Comparison of ENCODE assay signal across 19 cellular contexts in genomic region chr7:100574362-100575205, GRCh38. TPM values are rescaled to one million over a fixed set of nuclear protein-coding genes. Genes with fewer than 3 reads are reported as not detected.
A peak's percentile ranks its signal among the peaks of the same experiment; 100 is the strongest.
DNase-seq lines count a peak whose midpoint lies in the region; ATAC-seq, FAIRE-seq and TF ChIP-seq lines count a peak whose summit lies in the region.
"Had no signal": no experiment of that assay in that cellular context is flagged by ENCODE, and none has a peak within 500 bp of the region (broad histone marks: within the 10 kb centered on the region; RNA-seq: fewer than 3 reads in every experiment).

No MANE protein-coding gene starts in this region.

- H3K36me3 ChIP-seq in right atrium auricular region = peaks cover 56% of the 10 kb centered on the region
- peaks cover 47% of the 10 kb centered on the region for H3K36me3 ChIP-seq in IMR-90 (ENCODE audit: control insufficient read depth, insufficient read depth, low read length)
- H3K36me3 ChIP-seq in endothelial cell of umbilical vein (ENCODE audit: control insufficient read depth in 2 of 2, extremely low read depth in 1 of 2, insufficient read depth in 2 of 2, low read length in 2 of 2) = peaks cover 6 to 35% of the 10 kb centered on the region in 2 experiments
- peaks cover 25 to 41% of the 10 kb centered on the region in 2 donors for H3K36me3 ChIP-seq in neuronal stem cell (replicated peaks in 1 of 2; ENCODE audit: control insufficient read depth in 2 of 2, insufficient read depth in 2 of 2, low read length in 2 of 2)

- H3K79me2 ChIP-seq in endothelial cell of umbilical vein (ENCODE audit: control insufficient read depth, insufficient read depth, low read length) = no peaks in the 10 kb centered on the region

- POLR2A ChIA-PET in IMR-90 (lab: Charles Lee; ENCODE audit: unreplicated experiment) = no interaction called here
- POLR2A ChIA-PET in endothelial cell of umbilical vein (lab: Charles Lee) = no interaction called here

- no peak overlapping the region for H2AK5ac ChIP-seq in IMR-90 (ENCODE audit: low read depth, low read length)
- no peak overlapping the region for H2AK5ac ChIP-seq in neuronal stem cell (ENCODE audit: low read depth, low read length)

- H3K27ac ChIP-seq in right atrium auricular region (no peak overlapping the region), IMR-90 (ENCODE audit: insufficient read depth, low read length) (no peak overlapping the region), endothelial cell of umbilical vein (ENCODE audit: insufficient read depth, low read depth, low read length) (no peak overlapping the region), neuronal stem cell (replicated peaks; ENCODE audit: low read length) (no peak overlapping the region)
- H3K27ac ChIP-seq: A549, BLaER1, GM23248 had no signal

- no peak overlapping the region for H4K5ac ChIP-seq in IMR-90 (ENCODE audit: low read depth, low read length)

- H2BK20ac ChIP-seq in IMR-90 (ENCODE audit: low read depth, low read length) = no peak overlapping the region

- H4K20me1 ChIP-seq in IMR-90 (ENCODE audit: insufficient read depth, low read length) (no peaks in the 10 kb centered on the region), endothelial cell of umbilical vein (replicated peaks; ENCODE audit: control insufficient read depth, extremely low read depth, insufficient read depth, low read length) (no peaks in the 10 kb centered on the region)

- CTCF ChIA-PET in IMR-90 (lab: Yijun Ruan, JAX) = no interaction called here
- CTCF ChIA-PET in endothelial cell of umbilical vein (lab: Charles Lee) = no interaction called here

- H4K91ac ChIP-seq in IMR-90 (ENCODE audit: insufficient read depth, low read depth, low read length) (no peak overlapping the region), neuronal stem cell (ENCODE audit: low read depth, low read length, poor library complexity) (no peak overlapping the region)

- H3K56ac ChIP-seq in IMR-90 (ENCODE audit: extremely low read depth, insufficient read depth, low read length) = no peak overlapping the region

- H3K79me1 ChIP-seq in IMR-90 (ENCODE audit: low read depth in 1 of 2, low read length in 2 of 2) (peaks cover 0 to 10% of the 10 kb centered on the region in 2 experiments; a peak in 2 of 4 replicates), neuronal stem cell (ENCODE audit: low read depth, low read length) (peaks cover 5% of the 10 kb centered on the region)

- H3K4me1 ChIP-seq in right atrium auricular region (peaks cover 0 to 10% of the 10 kb centered on the region in 2 donors), IMR-90 (ENCODE audit: control insufficient read depth, insufficient read depth, low read length) (peaks cover 2% of the 10 kb centered on the region; the same call in 1 of the 2 replicates), endothelial cell of umbilical vein (ENCODE audit: control insufficient read depth, extremely low read depth, insufficient read depth, low read length) (peaks cover 8% of the 10 kb centered on the region), neuronal stem cell (ENCODE audit: control insufficient read depth in 2 of 2, insufficient read depth in 1 of 2, low read depth in 1 of 2, low read length in 2 of 2) (peaks cover 23 to 24% of the 10 kb centered on the region in 2 donors)

- intact Hi-C loops in Right ventricle myocardium superior (cut with DNase I) (no loop called here), IMR-90 (cut with micrococcal nuclease) (no loop called here), endothelial cell of umbilical vein (cut with micrococcal nuclease) (no loop called here)

- DNase-seq in Right ventricle myocardium superior (peak; percentile 42), right atrium auricular region (ENCODE audit: low spot score) (no peak), IMR-90 (no peak), endothelial cell of umbilical vein (ENCODE audit: low read depth, low spot score) (no peak), neuronal stem cell (ENCODE audit: low spot score) (no peak)
- no peak for DNase-seq in stimulated activated CD4-positive, alpha-beta T cell treated with anti-CD3 and anti-CD28 coated beads, Interleukin-4, amount 100 ng/mL, for 24 hours
- DNase-seq: CD4-positive, alpha-beta memory T cell; EL; GM23248; Karpas-422; NCI-H1436 treated with DMSO at 0.1 percent for 48 hours; NCI-H2029; NCI-H526 had no signal

- H2BK120ac ChIP-seq in IMR-90 (ENCODE audit: low read depth, low read length) (no peak overlapping the region), neuronal stem cell (ENCODE audit: low read depth, low read length) (no peak overlapping the region)

- H3K9me3 ChIP-seq in right atrium auricular region (no peaks in the 10 kb centered on the region), IMR-90 (ENCODE audit: control insufficient read depth, insufficient read depth, low read length) (no peaks in the 10 kb centered on the region), endothelial cell of umbilical vein (replicated peaks; ENCODE audit: control insufficient read depth, insufficient read depth, low read length) (no peaks in the 10 kb centered on the region), neuronal stem cell (replicated peaks in 1 of 2; ENCODE audit: control insufficient read depth in 2 of 2, insufficient read depth in 1 of 2, low read depth in 1 of 2, low read length in 2 of 2) (peaks cover 0 to 2% of the 10 kb centered on the region in 2 donors)
- H3K9me3 ChIP-seq: A549, BLaER1 had no signal

- H3K4me3 ChIP-seq in right atrium auricular region (no peak overlapping the region), IMR-90 (ENCODE audit: insufficient read depth, low read depth, low read length) (no peak overlapping the region), endothelial cell of umbilical vein (replicated peaks in 1 of 3; ENCODE audit: insufficient read depth in 1 of 3, low read depth in 1 of 3, low read length in 3 of 3) (no peak overlapping the region), neuronal stem cell (ENCODE audit: low read length in 2 of 2) (no peak overlapping the region)
- H3K4me3 ChIP-seq: A549, BLaER1, GM23248 had no signal

- BruUV-seq in IMR-90 (replicated peaks; lab: Mats Ljungman, UMichigan) (TSS peak; percentile 46), endothelial cell of umbilical vein (replicated peaks; lab: Mats Ljungman, UMichigan) (TSS peak; percentile 32)

- H3K14ac ChIP-seq in IMR-90 (replicated peaks; ENCODE audit: low read depth, low read length) (no peak overlapping the region), neuronal stem cell (ENCODE audit: low read length) (no peak overlapping the region)

- TF ChIP-seq POLR2A in IMR-90 (IDR thresholded peaks at IDR 0.05; ENCODE audit: low read depth, low read length) = no peak
- TF ChIP-seq POLR2A in endothelial cell of umbilical vein (IDR thresholded peaks at IDR 0.05; ENCODE audit: low read depth, low read length) = no peak

- no peak for FAIRE-seq in endothelial cell of umbilical vein (lab: Jason Lieb, UNC)
- FAIRE-seq: A549, GM12891, GM19239 had no signal

- H2BK15ac ChIP-seq in IMR-90 (ENCODE audit: low read depth, low read length) (no peak overlapping the region), neuronal stem cell (ENCODE audit: low read length) (no peak overlapping the region)

- ATAC-seq in Right ventricle myocardium superior (ENCODE audit: poor library complexity) (no peak), IMR-90 (ENCODE audit: low read depth) (no peak), HG03045 (IDR thresholded peaks at IDR 0.05; ENCODE audit: unreplicated experiment) (no peak), HG02588 (IDR thresholded peaks at IDR 0.05; ENCODE audit: unreplicated experiment) (no peak)
- ATAC-seq: A549 had no signal

- H2AFZ ChIP-seq in IMR-90 (replicated peaks; ENCODE audit: low read length, poor library complexity) (no peak overlapping the region), endothelial cell of umbilical vein (ENCODE audit: low read depth, low read length) (no peak overlapping the region), neuronal stem cell (ENCODE audit: low read length) (no peak overlapping the region)
- H2AFZ ChIP-seq: GM23248 had no signal

- H3K18ac ChIP-seq in IMR-90 (ENCODE audit: low read depth, low read length) = no peak overlapping the region
- H3K18ac ChIP-seq in neuronal stem cell (ENCODE audit: low read length) = no peak overlapping the region

- H3K4ac ChIP-seq in IMR-90 (ENCODE audit: low read depth, low read length) = no peak overlapping the region
- H3K4ac ChIP-seq in neuronal stem cell (ENCODE audit: low read length) = no peak overlapping the region

- in situ Hi-C loops in IMR-90 (cut with MboI; ENCODE audit: low sequenced_read_pairs) = loop anchor here (25.0 kb wide), 1 partner anchor 288 kb away; the partner anchor contains the start of genes SLC12A9 and TRIP6

- H2BK12ac ChIP-seq in neuronal stem cell (ENCODE audit: low read length) = peak overlapping the region; percentile 58

- TF ChIP-seq RAD21 in IMR-90 (IDR thresholded peaks at IDR 0.05; ENCODE audit: low read length) = no peak

- no peak overlapping the region for H2AK9ac ChIP-seq in IMR-90 (replicated peaks; ENCODE audit: low read depth, low read length, poor library complexity)

- dilution Hi-C loops in IMR-90 (cut with HindIII; ENCODE audit: low sequenced_read_pairs, unreplicated experiment) = no loop called here
- dilution Hi-C loops in endothelial cell of umbilical vein (cut with MboI; ENCODE audit: extremely low pct_ligation_motif_present, low sequenced_read_pairs) = no loop called here

- H4K8ac ChIP-seq in IMR-90 (ENCODE audit: low read depth in 2 of 2, low read length in 2 of 2) (no peak overlapping the region), neuronal stem cell (ENCODE audit: low read depth, low read length) (no peak overlapping the region)

- no peak overlapping the region for H3K4me2 ChIP-seq in IMR-90 (ENCODE audit: low read depth, low read length)
- no peak overlapping the region for H3K4me2 ChIP-seq in endothelial cell of umbilical vein (ENCODE audit: insufficient read depth, low read length)
- no peak overlapping the region for H3K4me2 ChIP-seq in neuronal stem cell (ENCODE audit: insufficient read depth, low read length, poor library complexity, severe bottlenecking)
- H3K4me2 ChIP-seq: A549, BLaER1 had no signal

- H3K9me1 ChIP-seq in IMR-90 (ENCODE audit: insufficient read depth, low read length) (no peaks in the 10 kb centered on the region), endothelial cell of umbilical vein (replicated peaks; ENCODE audit: control insufficient read depth, extremely low read depth, insufficient read depth, low read length) (no peaks in the 10 kb centered on the region)

- H3K9ac ChIP-seq in IMR-90 (ENCODE audit: low read depth, low read length) (no peak overlapping the region), endothelial cell of umbilical vein (replicated peaks; ENCODE audit: extremely low read depth, insufficient read depth, low read length) (no peak overlapping the region), neuronal stem cell (ENCODE audit: low read depth, low read length, poor library complexity) (peak overlapping the region; percentile 21)
- H3K9ac ChIP-seq: BLaER1, GM23248 had no signal

- H3K23ac ChIP-seq in IMR-90 (ENCODE audit: low read depth, low read length) (no peak overlapping the region), neuronal stem cell (ENCODE audit: low read depth, low read length, poor library complexity) (no peak overlapping the region)

- H3K27me3 ChIP-seq in right atrium auricular region = no peaks in the 10 kb centered on the region
- H3K27me3 ChIP-seq in IMR-90 (ENCODE audit: control insufficient read depth, insufficient read depth, low read length) = peaks cover 3% of the 10 kb centered on the region; the same call in 1 of the 2 replicates
- no peaks in the 10 kb centered on the region for H3K27me3 ChIP-seq in endothelial cell of umbilical vein (ENCODE audit: control insufficient read depth in 2 of 2, insufficient read depth in 2 of 2, low read length in 2 of 2)
- peaks cover 0 to 13% (median 0%) of the 10 kb centered on the region in 3 experiments for H3K27me3 ChIP-seq in neuronal stem cell (ENCODE audit: control insufficient read depth in 3 of 3, insufficient read depth in 3 of 3, low read depth in 1 of 3, low read length in 3 of 3)

- 79% methylated on average over 15 of the region's 44 CpGs; no CpG with 5 or more reads in 1 of the 2 experiments for WGBS in IMR-90 (ENCODE audit: extremely low coverage in 2 of 2, insufficient read length in 1 of 2), 2 experiments
- no CpG with 5 or more reads among the region's 44 CpGs for WGBS in neuronal stem cell (ENCODE audit: extremely low coverage in 2 of 2, insufficient read length in 2 of 2, insufficient replicate concordance in 1 of 2), 2 donors

- H2BK5ac ChIP-seq in IMR-90 (ENCODE audit: low read depth, low read length, poor library complexity, severe bottlenecking) = no peak overlapping the region
- no peak overlapping the region for H2BK5ac ChIP-seq in neuronal stem cell (ENCODE audit: low read length)

- no peak for TF ChIP-seq CTCF in right atrium auricular region (IDR thresholded peaks at IDR 0.05)
- TF ChIP-seq CTCF in IMR-90 (conservative IDR thresholded peaks at IDR 0.05; ENCODE audit: low read depth, low read length) = no peak
- no peak for TF ChIP-seq CTCF in endothelial cell of umbilical vein (IDR thresholded peaks at IDR 0.05; ENCODE audit: extremely low read depth in 1 of 2, insufficient read depth in 1 of 2, low read depth in 1 of 2, low read length in 2 of 2)

RNA-seq across cellular contexts. Expression of gene SAP25, which starts 0.9 kb away (rescaled TPM):
- total RNA-seq in Right ventricle myocardium superior = 0.54 TPM
- total RNA-seq in right atrium auricular region = not detected
- not detected in 2 replicates for total RNA-seq in IMR-90 (2012; rRNA removed)
- 1.8 and 2.3 TPM in 2 replicates for polyA plus RNA-seq in IMR-90 (2012; rRNA removed)
- polyA plus RNA-seq in IMR-90 (2012; cell fraction: cytosol; rRNA removed) = 0.54 and 0.62 TPM in 2 replicates
- polyA plus RNA-seq in IMR-90 (2012; cell fraction: nucleus; rRNA removed; ENCODE audit: low replicate concordance) = 8.7 and 38.4 TPM in 2 replicates
- 2.4 and 3.2 TPM in 2 replicates for total RNA-seq in endothelial cell of umbilical vein
- 3.2 and 5.0 TPM in 2 replicates for polyA plus RNA-seq in endothelial cell of umbilical vein
- 0.30 and 0.32 TPM in 2 replicates for polyA plus RNA-seq in endothelial cell of umbilical vein (2011; cell fraction: cytosol; rRNA removed)
- polyA plus RNA-seq in endothelial cell of umbilical vein (2011; cell fraction: nucleus; rRNA removed) = 8.9 TPM in 2 replicates
- polyA plus RNA-seq in endothelial cell of umbilical vein (2012) = 0.35 and 0.52 TPM in 2 replicates
- 0.66 TPM in 1 of 2 replicates, not detected in the other for polyA minus RNA-seq in endothelial cell of umbilical vein
- polyA minus RNA-seq in endothelial cell of umbilical vein (2011; cell fraction: cytosol; rRNA and poly(A)+ RNA removed) = not detected
- polyA minus RNA-seq in endothelial cell of umbilical vein (2011; cell fraction: nucleus; rRNA and poly(A)+ RNA removed) = 2.1 and 4.6 TPM in 2 replicates
- polyA plus RNA-seq in neuronal stem cell (2013, experiment 1 of 2) = 4.0 TPM
- 3.4 TPM for polyA plus RNA-seq in neuronal stem cell (2013, experiment 2 of 2)
- total RNA-seq: GM23248 had no signal
- polyA plus RNA-seq: GM23248 had no signal

RNA-seq across cellular contexts. Expression of gene LRCH4, which starts 11.3 kb away (rescaled TPM):
- total RNA-seq in Right ventricle myocardium superior = 22.8 TPM
- 10 to 100 TPM; 23.0 to 46.2 TPM for total RNA-seq in right atrium auricular region
- 5.0 and 6.1 TPM in 2 replicates for total RNA-seq in IMR-90 (2012; rRNA removed)
- 41.3 and 42.2 TPM in 2 replicates for polyA plus RNA-seq in IMR-90 (2012; rRNA removed)
- 20.5 and 31.1 TPM in 2 replicates for polyA plus RNA-seq in IMR-90 (2012; cell fraction: cytosol; rRNA removed)
- 247 and 673 TPM in 2 replicates for polyA plus RNA-seq in IMR-90 (2012; cell fraction: nucleus; rRNA removed; ENCODE audit: low replicate concordance)
- total RNA-seq in endothelial cell of umbilical vein = 56.1 and 61.5 TPM in 2 replicates
- polyA plus RNA-seq in endothelial cell of umbilical vein = 32.1 and 40.6 TPM in 2 replicates
- polyA plus RNA-seq in endothelial cell of umbilical vein (2011; cell fraction: cytosol; rRNA removed) = 11.4 and 16.9 TPM in 2 replicates
- 199 and 251 TPM in 2 replicates for polyA plus RNA-seq in endothelial cell of umbilical vein (2011; cell fraction: nucleus; rRNA removed)
- 23.4 and 23.7 TPM in 2 replicates for polyA plus RNA-seq in endothelial cell of umbilical vein (2012)
- 22.1 and 24.7 TPM in 2 replicates for polyA minus RNA-seq in endothelial cell of umbilical vein
- polyA minus RNA-seq in endothelial cell of umbilical vein (2011; cell fraction: cytosol; rRNA and poly(A)+ RNA removed) = 21.6 TPM
- polyA minus RNA-seq in endothelial cell of umbilical vein (2011; cell fraction: nucleus; rRNA and poly(A)+ RNA removed) = 53.2 and 73.3 TPM in 2 replicates
- 30.1 TPM for polyA plus RNA-seq in neuronal stem cell (2013, experiment 1 of 2)
- 28.3 TPM for polyA plus RNA-seq in neuronal stem cell (2013, experiment 2 of 2)

RNA-seq across cellular contexts. Expression of gene FBXO24, which starts 11.5 kb away (rescaled TPM):
- 0.35 TPM for total RNA-seq in Right ventricle myocardium superior
- under 1 TPM in 1 of 2 donors, not detected in 1; 0.20 TPM for total RNA-seq in right atrium auricular region
- 0.28 and 0.54 TPM in 2 replicates for total RNA-seq in IMR-90 (2012; rRNA removed)
- polyA plus RNA-seq in IMR-90 (2012; rRNA removed) = 0.29 and 0.43 TPM in 2 replicates
- 0.23 and 0.58 TPM in 2 replicates for polyA plus RNA-seq in IMR-90 (2012; cell fraction: cytosol; rRNA removed)
- 1.5 and 2.5 TPM in 2 replicates for polyA plus RNA-seq in IMR-90 (2012; cell fraction: nucleus; rRNA removed; ENCODE audit: low replicate concordance)
- total RNA-seq in endothelial cell of umbilical vein = 0.35 and 0.38 TPM in 2 replicates
- 0.16 and 0.37 TPM in 2 replicates for polyA plus RNA-seq in endothelial cell of umbilical vein
- polyA plus RNA-seq in endothelial cell of umbilical vein (2011; cell fraction: cytosol; rRNA removed) = 0.23 and 0.27 TPM in 2 replicates
- 0.97 and 1.0 TPM in 2 replicates for polyA plus RNA-seq in endothelial cell of umbilical vein (2011; cell fraction: nucleus; rRNA removed)
- 0.11 and 0.30 TPM in 2 replicates for polyA plus RNA-seq in endothelial cell of umbilical vein (2012)
- polyA minus RNA-seq in endothelial cell of umbilical vein = 0.21 and 1.3 TPM in 2 replicates
- polyA minus RNA-seq in endothelial cell of umbilical vein (2011; cell fraction: cytosol; rRNA and poly(A)+ RNA removed) = not detected
- polyA minus RNA-seq in endothelial cell of umbilical vein (2011; cell fraction: nucleus; rRNA and poly(A)+ RNA removed) = 0.87 TPM in 1 of 2 replicates, not detected in the other
- polyA plus RNA-seq in neuronal stem cell (2013, experiment 1 of 2) = 1.2 TPM
- 1.1 TPM for polyA plus RNA-seq in neuronal stem cell (2013, experiment 2 of 2)

RNA-seq across cellular contexts. Expression of gene PCOLCE, which starts 27.6 kb away (rescaled TPM):
- 42.2 TPM for total RNA-seq in Right ventricle myocardium superior
- total RNA-seq in right atrium auricular region = 10 to 100 TPM; 25.4 to 39.0 TPM
- total RNA-seq in IMR-90 (2012; rRNA removed) = 22.6 and 25.6 TPM in 2 replicates
- 364 and 385 TPM in 2 replicates for polyA plus RNA-seq in IMR-90 (2012; rRNA removed)
- polyA plus RNA-seq in IMR-90 (2012; cell fraction: cytosol; rRNA removed) = 283 and 394 TPM in 2 replicates
- 615 and 1,429 TPM in 2 replicates for polyA plus RNA-seq in IMR-90 (2012; cell fraction: nucleus; rRNA removed; ENCODE audit: low replicate concordance)
- 4.3 and 4.7 TPM in 2 replicates for total RNA-seq in endothelial cell of umbilical vein
- 1.2 and 2.5 TPM in 2 replicates for polyA plus RNA-seq in endothelial cell of umbilical vein
- 0.67 and 0.87 TPM in 2 replicates for polyA plus RNA-seq in endothelial cell of umbilical vein (2011; cell fraction: cytosol; rRNA removed)
- 4.4 and 6.5 TPM in 2 replicates for polyA plus RNA-seq in endothelial cell of umbilical vein (2011; cell fraction: nucleus; rRNA removed)
- polyA plus RNA-seq in endothelial cell of umbilical vein (2012) = 4.3 and 5.3 TPM in 2 replicates
- 0.28 TPM in 1 of 2 replicates, not detected in the other for polyA minus RNA-seq in endothelial cell of umbilical vein
- polyA minus RNA-seq in endothelial cell of umbilical vein (2011; cell fraction: cytosol; rRNA and poly(A)+ RNA removed) = not detected
- 0.77 and 1.1 TPM in 2 replicates for polyA minus RNA-seq in endothelial cell of umbilical vein (2011; cell fraction: nucleus; rRNA and poly(A)+ RNA removed)
- 24.7 TPM for polyA plus RNA-seq in neuronal stem cell (2013, experiment 1 of 2)
- 24.4 TPM for polyA plus RNA-seq in neuronal stem cell (2013, experiment 2 of 2)

RNA-seq across cellular contexts. Expression of gene AGFG2, which starts 35.6 kb away (rescaled TPM):
- total RNA-seq in Right ventricle myocardium superior (19.8 TPM), right atrium auricular region (10 to 100 TPM; 16.4 to 25.8 TPM), IMR-90 (2012; rRNA removed) (3.0 and 4.2 TPM in 2 replicates), endothelial cell of umbilical vein (36.3 and 44.6 TPM in 2 replicates)
- polyA plus RNA-seq in IMR-90 (2012; rRNA removed) (10.0 and 14.2 TPM in 2 replicates), endothelial cell of umbilical vein (33.6 and 47.9 TPM in 2 replicates)
- polyA plus RNA-seq in IMR-90 (2012; cell fraction: cytosol; rRNA removed) = 4.0 and 11.5 TPM in 2 replicates
- 9.6 and 20.8 TPM in 2 replicates for polyA plus RNA-seq in IMR-90 (2012; cell fraction: nucleus; rRNA removed; ENCODE audit: low replicate concordance)
- polyA plus RNA-seq in endothelial cell of umbilical vein (2011; cell fraction: cytosol; rRNA removed) = 15.1 and 22.6 TPM in 2 replicates
- polyA plus RNA-seq in endothelial cell of umbilical vein (2011; cell fraction: nucleus; rRNA removed) = 72.3 and 81.2 TPM in 2 replicates
- polyA plus RNA-seq in endothelial cell of umbilical vein (2012) = 17.8 and 19.9 TPM in 2 replicates
- 13.4 and 14.2 TPM in 2 replicates for polyA minus RNA-seq in endothelial cell of umbilical vein
- 15.2 TPM for polyA minus RNA-seq in endothelial cell of umbilical vein (2011; cell fraction: cytosol; rRNA and poly(A)+ RNA removed)
- polyA minus RNA-seq in endothelial cell of umbilical vein (2011; cell fraction: nucleus; rRNA and poly(A)+ RNA removed) = 17.0 and 17.7 TPM in 2 replicates
- 3.2 TPM for polyA plus RNA-seq in neuronal stem cell (2013, experiment 1 of 2)
- 4.6 TPM for polyA plus RNA-seq in neuronal stem cell (2013, experiment 2 of 2)
